ENCODE assay signal across 13 cellular contexts in the genomic region with DNA sequence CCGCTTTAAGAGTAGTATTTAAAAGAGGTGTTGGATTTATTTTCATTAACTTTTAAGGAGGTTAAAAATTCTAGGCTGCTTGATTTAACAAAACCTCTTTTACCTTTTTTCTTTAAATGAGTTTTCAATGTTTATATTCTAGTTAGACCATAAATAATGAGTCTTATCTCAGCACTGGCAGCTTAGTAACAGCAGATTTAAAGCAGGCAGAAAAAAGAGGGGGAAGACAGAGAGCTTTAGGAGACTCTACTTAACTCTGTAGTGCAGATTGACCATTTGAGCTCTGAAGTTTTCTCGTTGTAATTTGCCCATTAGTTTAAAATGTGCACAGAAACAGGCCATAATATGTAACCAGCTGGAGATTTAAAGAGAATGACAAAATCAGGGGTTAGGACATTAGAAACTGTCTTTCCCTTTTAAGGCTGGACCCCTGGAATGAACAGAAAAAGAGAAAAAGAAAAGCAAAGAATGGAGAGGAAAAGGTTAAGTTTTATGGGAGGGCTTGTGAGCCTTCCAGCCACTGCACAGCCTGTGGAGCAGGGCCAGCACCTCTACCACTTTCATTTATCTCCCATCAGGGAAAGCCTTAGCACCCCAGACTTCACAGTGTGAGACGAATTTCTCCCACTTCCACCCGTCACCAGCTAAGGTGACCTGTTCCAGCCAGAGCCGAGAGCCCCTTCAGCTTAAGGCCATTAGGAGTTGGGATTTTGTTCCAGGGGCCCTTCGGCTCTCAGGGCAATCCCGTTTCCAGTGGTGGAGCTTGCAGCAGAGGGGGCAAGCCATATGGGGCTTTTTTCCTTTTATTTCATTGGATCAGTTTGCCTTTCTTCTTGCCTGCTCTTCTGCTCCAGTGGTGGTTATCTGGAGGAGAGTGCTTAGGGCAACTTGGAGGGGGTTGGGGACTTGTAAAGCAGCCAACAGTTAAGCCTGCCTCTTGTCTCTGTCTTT.
DNase-seq lines count a peak whose midpoint lies in the region; ATAC-seq and TF ChIP-seq lines count a peak whose summit lies in the region.
"Had no signal": no experiment of that assay in that cellular context is flagged by ENCODE, and none has a peak within 500 bp of the region (broad histone marks: within the 10 kb centered on the region; RNA-seq: fewer than 3 reads in every experiment).

No MANE protein-coding gene starts in this region.

- H3K36me3 ChIP-seq in HEK293 (ENCODE audit: control insufficient read depth in 2 of 2, insufficient read depth in 1 of 2, low read length in 2 of 2): no peaks in the 10 kb centered on the region

- peak overlapping the region; percentile 84 for H3K27ac ChIP-seq in HEK293 (ENCODE audit: extremely low read depth, low read depth, low read length)
- H3K27ac ChIP-seq: C4-2B had no signal

- H3K9me3 ChIP-seq in HEK293 (ENCODE audit: control insufficient read depth, insufficient read depth, low read depth, low read length): no peaks in the 10 kb centered on the region

- TF ChIP-seq CTCF in HEK293 (tag by site-specific recombination; IDR thresholded peaks at IDR 0.05) (no peak), choroid plexus epithelial cell (conservative IDR thresholded peaks at IDR 0.05; ENCODE audit: low read depth, low read length) (no peak)

- CTCF ChIA-PET in HEK293 (lab: Yijun Ruan, JAX): interaction anchor here (0.6 to 1.7 kb wide), 4 partner anchors 13 to 72 kb away, joined by 4 to 11 read pairs (median 6); no protein-coding TSS in a partner anchor

- peaks cover 4% of the 10 kb centered on the region for H3K4me1 ChIP-seq in HEK293 (ENCODE audit: control insufficient read depth, insufficient read depth, low read length)

- POLR2A ChIA-PET in HEK293 (lab: Yijun Ruan, JAX): no interaction called here

- no peak overlapping the region for H3K4me3 ChIP-seq in HEK293 (ENCODE audit: low read depth, low read length)
- peak overlapping the region; percentile 53 for H3K4me3 ChIP-seq in choroid plexus epithelial cell (ENCODE audit: low read depth, low read length)
- H3K4me3 ChIP-seq in skeletal muscle cell (ENCODE audit: low read depth, low read length): peak overlapping the region; percentile 20

- no peak for ATAC-seq in HG03432 (IDR thresholded peaks at IDR 0.05; ENCODE audit: unreplicated experiment)
- ATAC-seq in HG02798 (IDR thresholded peaks at IDR 0.05; ENCODE audit: poor library complexity, unreplicated experiment): no peak
- ATAC-seq in GM19395 (IDR thresholded peaks at IDR 0.05; ENCODE audit: unreplicated experiment): no peak
- ATAC-seq in HG02938 (IDR thresholded peaks at IDR 0.05; ENCODE audit: unreplicated experiment): no peak

- peak; percentile 76 for DNase-seq in choroid plexus epithelial cell (ENCODE audit: low read depth)
- DNase-seq in left kidney (ENCODE audit: low read depth, low spot score): peak; percentile 55
- DNase-seq in skeletal muscle cell (ENCODE audit: low read depth): no peak
- DNase-seq: activated CD4-positive, alpha-beta T cell treated with anti-CD3 and anti-CD28 coated beads, Interleukin-2, amount 50 U/mL, for 4 hours; activated naive CD4-positive, alpha-beta T cell; midbrain; NCI-H1436 treated with DMSO at 0.1 percent for 48 hours had no signal

TF ChIP-seq in HEK293, 187 proteins besides CTCF, POLR2A, EP300 and RAD21 (continues in another document):
- TF ChIP-seq ZNF621 (tag by site-specific recombination; IDR thresholded peaks at IDR 0.05) (no peak), ZBTB17 (tag by site-specific recombination; IDR thresholded peaks at IDR 0.05) (peak; percentile 80), SP2 (tag by site-specific recombination; IDR thresholded peaks at IDR 0.05) (no peak), IKZF3 (tag by site-specific recombination; IDR thresholded peaks at IDR 0.05) (peak; percentile 23; the same call in 1 of the 2 replicates), ZNF140 (tag by site-specific recombination; IDR thresholded peaks at IDR 0.05) (no peak), ZNF335 (tag by site-specific recombination; conservative IDR thresholded peaks at IDR 0.05) (peak; percentile 75), ZNF704 (tag by site-specific recombination; IDR thresholded peaks at IDR 0.05) (no peak), ZNF19 (tag by site-specific recombination; IDR thresholded peaks at IDR 0.05; ENCODE audit: low read depth) (no peak), ZNF362 (tag by site-specific recombination; IDR thresholded peaks at IDR 0.05) (no peak), ZEB2 (tag by site-specific recombination; IDR thresholded peaks at IDR 0.05) (no peak), ZFP69B (tag by site-specific recombination; IDR thresholded peaks at IDR 0.05) (peak; percentile 76; the same call in 1 of the 2 replicates), ZNF623 (tag by site-specific recombination; IDR thresholded peaks at IDR 0.05) (no peak), ZNF692 (tag by site-specific recombination; IDR thresholded peaks at IDR 0.05) (peak; percentile 96), ZNF610 (tag by site-specific recombination; IDR thresholded peaks at IDR 0.05; ENCODE audit: borderline replicate concordance) (no peak), PRDM10 (tag by site-specific recombination; IDR thresholded peaks at IDR 0.05) (peak; percentile 84), ZBTB20 (tag by site-specific recombination; IDR thresholded peaks at IDR 0.05) (peak; percentile 76), PRDM1 (tag by site-specific recombination; IDR thresholded peaks at IDR 0.05) (peak; percentile 79), ZNF221 (tag by site-specific recombination; IDR thresholded peaks at IDR 0.05; ENCODE audit: borderline replicate concordance) (no peak), ZBTB6 (tag by site-specific recombination; IDR thresholded peaks at IDR 0.05) (no peak)
